ENCODE assay signal across 1 cellular context in genomic region chr2:229713371-229714079, GRCh38.
TF ChIP-seq lines count a peak whose summit lies in the region.

No MANE protein-coding gene starts in this region.

TF ChIP-seq in HEK293, 187 proteins besides CTCF, POLR2A, EP300 and RAD21 (continued from another document):
- TF ChIP-seq ZBTB11 (tag by site-specific recombination; conservative IDR thresholded peaks at IDR 0.05; ENCODE audit: low read depth), result 0 out of 2 replicates have a peak, but pooled peaks have one; percentile 17
- TF ChIP-seq ZNF555 (tag by site-specific recombination; conservative IDR thresholded peaks at IDR 0.05), result no peak
- peak; percentile 90 for TF ChIP-seq ZBTB17 (tag by site-specific recombination; IDR thresholded peaks at IDR 0.05)
- TF ChIP-seq, protein P1, sequence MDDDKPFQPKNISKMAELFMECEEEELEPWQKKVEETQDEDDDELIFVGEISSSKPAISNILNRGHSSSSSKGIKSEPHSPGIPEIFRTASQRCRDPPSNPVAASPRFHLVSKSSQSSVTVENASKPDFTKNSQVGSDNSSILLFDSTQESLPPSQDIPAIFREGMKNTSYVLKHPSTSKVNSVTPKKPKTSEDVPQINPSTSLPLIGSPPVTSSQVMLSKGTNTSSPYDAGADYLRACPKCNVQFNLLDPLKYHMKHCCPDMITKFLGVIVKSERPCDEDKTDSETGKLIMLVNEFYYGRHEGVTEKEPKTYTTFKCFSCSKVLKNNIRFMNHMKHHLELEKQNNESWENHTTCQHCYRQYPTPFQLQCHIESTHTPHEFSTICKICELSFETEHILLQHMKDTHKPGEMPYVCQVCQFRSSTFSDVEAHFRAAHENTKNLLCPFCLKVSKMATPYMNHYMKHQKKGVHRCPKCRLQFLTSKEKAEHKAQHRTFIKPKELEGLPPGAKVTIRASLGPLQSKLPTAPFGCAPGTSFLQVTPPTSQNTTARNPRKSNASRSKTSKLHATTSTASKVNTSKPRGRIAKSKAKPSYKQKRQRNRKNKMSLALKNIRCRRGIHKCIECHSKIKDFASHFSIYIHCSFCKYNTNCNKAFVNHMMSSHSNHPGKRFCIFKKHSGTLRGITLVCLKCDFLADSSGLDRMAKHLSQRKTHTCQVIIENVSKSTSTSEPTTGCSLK (tag by site-specific recombination; IDR thresholded peaks at IDR 0.05), result no peak
- TF ChIP-seq ZNF624 (tag by site-specific recombination; IDR thresholded peaks at IDR 0.05), result no peak
- peak; percentile 93 for TF ChIP-seq ZBTB20 (tag by site-specific recombination; IDR thresholded peaks at IDR 0.05)
- TF ChIP-seq ZNF449 (tag by site-specific recombination; IDR thresholded peaks at IDR 0.05), result peak; percentile 49; the same call in 1 of the 2 replicates
- TF ChIP-seq ZNF341 (tag by site-specific recombination; IDR thresholded peaks at IDR 0.05; ENCODE audit: low read depth), result peak; percentile 48; the same call in 1 of the 2 replicates
- 0 out of 2 replicates have a peak, but pooled peaks have one; percentile 19 for TF ChIP-seq ZNF600 (tag by site-specific recombination; IDR thresholded peaks at IDR 0.05)
- TF ChIP-seq HIC1 (tag by site-specific recombination; IDR thresholded peaks at IDR 0.05), result peak; percentile 70
- peak; percentile 72 for TF ChIP-seq ZFP69B (tag by site-specific recombination; IDR thresholded peaks at IDR 0.05)
- 0 out of 2 replicates have a peak, but pooled peaks have one; percentile 24 for TF ChIP-seq EGR2 (tag by site-specific recombination; IDR thresholded peaks at IDR 0.05; ENCODE audit: low read depth)
- TF ChIP-seq ZNF335 (tag by site-specific recombination; conservative IDR thresholded peaks at IDR 0.05), result peak; percentile 77
- TF ChIP-seq SP3 (tag by site-specific recombination; IDR thresholded peaks at IDR 0.05), result peak; percentile 24; the same call in 1 of the 2 replicates
